8 cellular contexts compared by ENCODE assay signal in genomic region chr5:155728146-155728856, GRCh38.
DNase-seq lines count a peak whose midpoint lies in the region; ATAC-seq and TF ChIP-seq lines count a peak whose summit lies in the region.

No MANE protein-coding gene starts in this region.

- no peak overlapping the region for H3K27ac Mint-ChIP-seq in neural crest cell (ENCODE audit: unreplicated experiment)
- H3K27ac Mint-ChIP-seq in stimulated activated naive CD8-positive, alpha-beta T cell treated with anti-CD3 and anti-CD28 coated beads, Interleukin-15, amount 100 ng/mL, for 72 hours = no peak overlapping the region

- peaks cover 98% of the 10 kb centered on the region for H3K27me3 Mint-ChIP-seq in neural crest cell (ENCODE audit: low read depth)
- peaks cover 70% of the 10 kb centered on the region for H3K27me3 Mint-ChIP-seq in stimulated activated naive CD8-positive, alpha-beta T cell treated with anti-CD3 and anti-CD28 coated beads, Interleukin-15, amount 100 ng/mL, for 72 hours

- TF ChIP-seq CTCF in neural crest cell (conservative IDR thresholded peaks at IDR 0.05) = peak; percentile 25

- no peaks in the 10 kb centered on the region for H3K36me3 Mint-ChIP-seq in neural crest cell (ENCODE audit: low read depth)

- ATAC-seq in GM18511 (IDR thresholded peaks at IDR 0.05; ENCODE audit: unreplicated experiment) (no peak), HG03045 (IDR thresholded peaks at IDR 0.05; ENCODE audit: unreplicated experiment) (no peak)
- ATAC-seq in stimulated activated naive CD8-positive, alpha-beta T cell treated with anti-CD3 and anti-CD28 coated beads, Interleukin-15, amount 100 ng/mL, for 72 hours = no peak

- H3K4me3 Mint-ChIP-seq in neural crest cell = peak overlapping the region; percentile 77
- peak overlapping the region in 1 of 2 donors; percentile 6 for H3K4me3 Mint-ChIP-seq in stimulated activated naive CD8-positive, alpha-beta T cell treated with anti-CD3 and anti-CD28 coated beads, Interleukin-15, amount 100 ng/mL, for 72 hours

- no peaks in the 10 kb centered on the region for H3K4me1 Mint-ChIP-seq in neural crest cell
- H3K4me1 Mint-ChIP-seq in stimulated activated naive CD8-positive, alpha-beta T cell treated with anti-CD3 and anti-CD28 coated beads, Interleukin-15, amount 100 ng/mL, for 72 hours = no peaks in the 10 kb centered on the region

- no peaks in the 10 kb centered on the region for H3K9me3 Mint-ChIP-seq in neural crest cell
- H3K9me3 Mint-ChIP-seq in stimulated activated naive CD8-positive, alpha-beta T cell treated with anti-CD3 and anti-CD28 coated beads, Interleukin-15, amount 100 ng/mL, for 72 hours = no peaks in the 10 kb centered on the region

- peak; percentile 73 for DNase-seq in ELF-1 (ENCODE audit: low read depth, low spot score)
- peak; percentile 29 for DNase-seq in T1000 (lab: John Stamatoyannopoulos, UW)
- DNase-seq in globus pallidus (ENCODE audit: low spot score) = peak; percentile 33
- peak; percentile 41 for DNase-seq in neural crest cell (ENCODE audit: low read depth, low spot score)
- DNase-seq in HK-2 (ENCODE audit: unreplicated experiment) = no peak
- DNase-seq in stimulated activated naive CD8-positive, alpha-beta T cell treated with anti-CD3 and anti-CD28 coated beads, Interleukin-15, amount 100 ng/mL, for 72 hours = no peak

Comparison
In these comparisons a context has a peak if more than half of its experiments do, and no peak if none do; other contexts are left out.
1. DNase-seq: peak in ELF-1 (single experiment), T1000 (single experiment), globus pallidus (single experiment) and neural crest cell (single experiment); none in HK-2 (single experiment) and stimulated activated naive CD8-positive, alpha-beta T cell treated with anti-CD3 and anti-CD28 coated beads, Interleukin-15, amount 100 ng/mL, for 72 hours (0 of 2).